9 cellular contexts compared by ENCODE assay signal in the genomic region with DNA sequence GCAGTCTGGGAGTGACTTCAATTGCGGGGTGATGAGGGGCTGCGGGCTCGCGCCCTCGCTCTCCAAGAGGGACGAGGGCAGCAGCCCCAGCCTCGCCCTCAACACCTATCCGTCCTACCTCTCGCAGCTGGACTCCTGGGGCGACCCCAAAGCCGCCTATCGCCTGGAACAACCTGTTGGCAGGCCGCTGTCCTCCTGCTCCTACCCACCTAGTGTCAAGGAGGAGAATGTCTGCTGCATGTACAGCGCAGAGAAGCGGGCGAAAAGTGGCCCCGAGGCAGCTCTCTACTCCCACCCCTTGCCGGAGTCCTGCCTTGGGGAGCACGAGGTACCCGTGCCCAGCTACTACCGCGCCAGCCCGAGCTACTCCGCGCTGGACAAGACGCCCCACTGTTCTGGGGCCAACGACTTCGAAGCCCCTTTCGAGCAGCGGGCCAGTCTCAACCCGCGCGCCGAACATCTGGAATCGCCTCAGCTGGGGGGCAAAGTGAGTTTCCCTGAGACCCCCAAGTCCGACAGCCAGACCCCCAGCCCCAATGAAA. TPM values are rescaled to one million over a fixed set of nuclear protein-coding genes. Genes with fewer than 3 reads are reported as not detected.
A peak's percentile ranks its signal among the peaks of the same experiment; 100 is the strongest.
DNase-seq lines count a peak whose midpoint lies in the region; ATAC-seq and TF ChIP-seq lines count a peak whose summit lies in the region.
"Had no signal": no experiment of that assay in that cellular context is flagged by ENCODE, and none has a peak within 500 bp of the region (broad histone marks: within the 10 kb centered on the region; RNA-seq: fewer than 3 reads in every experiment).

No MANE protein-coding gene starts in this region.

- ATAC-seq in GM18505 (IDR thresholded peaks at IDR 0.05; ENCODE audit: unreplicated experiment) = no peak

- no peaks in the 10 kb centered on the region for H3K9me3 Mint-ChIP-seq in activated CD4-positive, alpha-beta memory T cell treated with anti-CD3 and anti-CD28 coated beads, Interleukin-2, amount 10 ng/mL, durations not matched to agents 7 days and 5 days
- H3K9me3 Mint-ChIP-seq in activated CD4-positive, alpha-beta memory T cell treated with anti-CD3 and anti-CD28 coated beads for 36 hours = no peaks in the 10 kb centered on the region

- H3K4me3 Mint-ChIP-seq in activated CD4-positive, alpha-beta memory T cell treated with anti-CD3 and anti-CD28 coated beads, Interleukin-2, amount 10 ng/mL, durations not matched to agents 7 days and 5 days = peak overlapping the region; percentile 48
- no peak overlapping the region for H3K4me3 Mint-ChIP-seq in activated CD4-positive, alpha-beta memory T cell treated with anti-CD3 and anti-CD28 coated beads for 36 hours

- TF ChIP-seq POLR2A in suprapubic skin (IDR thresholded peaks at IDR 0.05) = no peak
- TF ChIP-seq POLR2A in GM18505 (IDR thresholded peaks at IDR 0.05; ENCODE audit: borderline replicate concordance, extremely low read depth, insufficient read depth, insufficient read length) = no peak

- intact Hi-C loops in activated CD4-positive, alpha-beta memory T cell treated with anti-CD3 and anti-CD28 coated beads for 36 hours (cut with micrococcal nuclease) = loop anchor here (1.0 to 5.0 kb wide), 2 partner anchors 10 to 33 kb away; partner anchors contain the start of gene HOXC12

- DNase-seq in activated CD4-positive, alpha-beta memory T cell treated with anti-CD3 and anti-CD28 coated beads, Interleukin-2, amount 10 ng/mL, durations not matched to agents 7 days and 5 days = no peak
- no peak for DNase-seq in activated CD4-positive, alpha-beta memory T cell treated with anti-CD3 and anti-CD28 coated beads for 36 hours
- DNase-seq in SK-N-MC (ENCODE audit: low read depth, low spot score) = no peak
- DNase-seq in suprapubic skin (ENCODE audit: low spot score in 2 of 2) = no peak
- DNase-seq in NCI-H2107 treated with DMSO at 0.1 percent for 48 hours (lab: John Stamatoyannopoulos, UW; ENCODE audit: unreplicated experiment) = no peak
- DNase-seq in stimulated activated CD4-positive, alpha-beta T cell treated with anti-CD3 and anti-CD28 coated beads, Interleukin-4, amount 100 ng/mL, for 24 hours = no peak

- H3K36me3 ChIP-seq in SK-N-MC (ENCODE audit: insufficient read depth, low read length) = no peaks in the 10 kb centered on the region
- no peaks in the 10 kb centered on the region for H3K36me3 ChIP-seq in iPS-18a (ENCODE audit: control insufficient read depth, low read depth, low read length)
- H3K36me3 ChIP-seq in suprapubic skin = no peaks in the 10 kb centered on the region
- H3K36me3 ChIP-seq: BLaER1 treated with 17β-estradiol and CSF1 and Interleukin-3, amounts not matched to agents 10 nM and 100 nM had no signal

- peaks cover 34% of the 10 kb centered on the region for H3K4me1 Mint-ChIP-seq in activated CD4-positive, alpha-beta memory T cell treated with anti-CD3 and anti-CD28 coated beads, Interleukin-2, amount 10 ng/mL, durations not matched to agents 7 days and 5 days
- H3K4me1 Mint-ChIP-seq in activated CD4-positive, alpha-beta memory T cell treated with anti-CD3 and anti-CD28 coated beads for 36 hours (ENCODE audit: low read depth) = peaks cover 29% of the 10 kb centered on the region

- H3K4me1 ChIP-seq in iPS-18a (ENCODE audit: control insufficient read depth, low read depth, low read length) (no peaks in the 10 kb centered on the region), suprapubic skin (peaks cover 80% of the 10 kb centered on the region)

- CTCF ChIA-PET in activated CD4-positive, alpha-beta memory T cell treated with anti-CD3 and anti-CD28 coated beads, Interleukin-2, amount 10 ng/mL, durations not matched to agents 7 days and 5 days (lab: Charles Lee) = interaction anchor here (0.6 to 4.3 kb wide), 14 partner anchors 13 to 231 kb away, joined by 3 to 25 read pairs (median 4); partner anchors contain the start of genes HOXC8 and HOXC9
- CTCF ChIA-PET in activated CD4-positive, alpha-beta memory T cell treated with anti-CD3 and anti-CD28 coated beads for 36 hours (lab: Charles Lee) = interaction anchor here (0.6 to 5.8 kb wide), 26 partner anchors 8 to 1732 kb away, joined by 3 to 46 read pairs (median 4); partner anchors contain the start of genes HOXC5, HOXC8 and SMUG1

- POLR2A ChIA-PET in activated CD4-positive, alpha-beta memory T cell treated with anti-CD3 and anti-CD28 coated beads, Interleukin-2, amount 10 ng/mL, durations not matched to agents 7 days and 5 days (lab: Charles Lee) = interaction anchor here (0.5 to 0.9 kb wide), 2 partner anchors 11 to 67 kb away, joined by 3 read pairs; no protein-coding TSS in a partner anchor
- POLR2A ChIA-PET in activated CD4-positive, alpha-beta memory T cell treated with anti-CD3 and anti-CD28 coated beads for 36 hours (lab: Charles Lee) = interaction anchor here (0.5 to 1.2 kb wide), 2 partner anchors 8 to 115 kb away, joined by 3 read pairs; no protein-coding TSS in a partner anchor

- H3K9me3 ChIP-seq in SK-N-MC (ENCODE audit: low read depth, low read length) (no peaks in the 10 kb centered on the region), iPS-18a (ENCODE audit: control insufficient read depth, low read depth, low read length) (no peaks in the 10 kb centered on the region), suprapubic skin (no peaks in the 10 kb centered on the region)

- H3K27ac Mint-ChIP-seq in activated CD4-positive, alpha-beta memory T cell treated with anti-CD3 and anti-CD28 coated beads, Interleukin-2, amount 10 ng/mL, durations not matched to agents 7 days and 5 days = no peak overlapping the region
- H3K27ac Mint-ChIP-seq in activated CD4-positive, alpha-beta memory T cell treated with anti-CD3 and anti-CD28 coated beads for 36 hours = no peak overlapping the region

- H3K27ac ChIP-seq in SK-N-MC (no peak overlapping the region), iPS-18a (ENCODE audit: low read length) (no peak overlapping the region), suprapubic skin (peak overlapping the region; percentile 98)
- H3K27ac ChIP-seq: BLaER1 treated with 17β-estradiol and CSF1 and Interleukin-3, amounts not matched to agents 10 nM and 100 nM had no signal

- peaks cover 94% of the 10 kb centered on the region for H3K27me3 Mint-ChIP-seq in activated CD4-positive, alpha-beta memory T cell treated with anti-CD3 and anti-CD28 coated beads, Interleukin-2, amount 10 ng/mL, durations not matched to agents 7 days and 5 days
- peaks cover 87% of the 10 kb centered on the region for H3K27me3 Mint-ChIP-seq in activated CD4-positive, alpha-beta memory T cell treated with anti-CD3 and anti-CD28 coated beads for 36 hours

- TF ChIP-seq CTCF in suprapubic skin (IDR thresholded peaks at IDR 0.05) = no peak

- no peak for TF ChIP-seq EP300 in suprapubic skin (IDR thresholded peaks at IDR 0.05)

- H3K4me3 ChIP-seq in SK-N-MC = peak overlapping the region; percentile 82
- peak overlapping the region; percentile 6 for H3K4me3 ChIP-seq in iPS-18a (ENCODE audit: low read length)
- H3K4me3 ChIP-seq in suprapubic skin = peak overlapping the region; percentile 60
- H3K4me3 ChIP-seq: BLaER1 treated with 17β-estradiol and CSF1 and Interleukin-3, amounts not matched to agents 10 nM and 100 nM had no signal

- peaks cover 4% of the 10 kb centered on the region for H3K36me3 Mint-ChIP-seq in activated CD4-positive, alpha-beta memory T cell treated with anti-CD3 and anti-CD28 coated beads, Interleukin-2, amount 10 ng/mL, durations not matched to agents 7 days and 5 days (ENCODE audit: low read depth)
- no peaks in the 10 kb centered on the region for H3K36me3 Mint-ChIP-seq in activated CD4-positive, alpha-beta memory T cell treated with anti-CD3 and anti-CD28 coated beads for 36 hours

- 5% methylated on average over 4 of the region's 36 CpGs for WGBS in suprapubic skin

- H3K27me3 ChIP-seq in iPS-18a (ENCODE audit: control insufficient read depth, insufficient read depth, low read length) = peaks cover 100% of the 10 kb centered on the region
- peaks cover 63% of the 10 kb centered on the region for H3K27me3 ChIP-seq in suprapubic skin

- H3K9ac ChIP-seq in SK-N-MC (ENCODE audit: insufficient read length) (peak overlapping the region; percentile 79), iPS-18a (ENCODE audit: low read length) (no peak overlapping the region)
- H3K9ac ChIP-seq: BLaER1 treated with 17β-estradiol and CSF1 and Interleukin-3, amounts not matched to agents 10 nM and 100 nM had no signal

RNA-seq across cellular contexts. Expression of gene HOXC10, which starts 0.5 kb away (rescaled TPM):
- not detected for total RNA-seq in activated CD4-positive, alpha-beta memory T cell treated with anti-CD3 and anti-CD28 coated beads, Interleukin-2, amount 10 ng/mL, durations not matched to agents 7 days and 5 days
- total RNA-seq in activated CD4-positive, alpha-beta memory T cell treated with anti-CD3 and anti-CD28 coated beads for 36 hours = not detected
- 10 to 100 TPM in 3 of 4 donors, 1 to 10 TPM in 1; 8.8 to 24.7 (median 13.3) TPM for total RNA-seq in suprapubic skin

RNA-seq across cellular contexts. Expression of gene HOTAIR, which starts 10.7 kb away (rescaled TPM):
- total RNA-seq in activated CD4-positive, alpha-beta memory T cell treated with anti-CD3 and anti-CD28 coated beads, Interleukin-2, amount 10 ng/mL, durations not matched to agents 7 days and 5 days = not detected
- not detected for total RNA-seq in activated CD4-positive, alpha-beta memory T cell treated with anti-CD3 and anti-CD28 coated beads for 36 hours
- 10 to 100 TPM in 2 of 4 donors, 1 to 10 TPM in 2; 1.4 to 15.7 (median 10.7) TPM for total RNA-seq in suprapubic skin

RNA-seq across cellular contexts. Expression of gene HOXC11, which starts 12.5 kb away (rescaled TPM):
- total RNA-seq in activated CD4-positive, alpha-beta memory T cell treated with anti-CD3 and anti-CD28 coated beads, Interleukin-2, amount 10 ng/mL, durations not matched to agents 7 days and 5 days = not detected
- not detected for total RNA-seq in activated CD4-positive, alpha-beta memory T cell treated with anti-CD3 and anti-CD28 coated beads for 36 hours
- total RNA-seq in suprapubic skin = 1 to 10 TPM; 3.1 to 3.7 (median 3.5) TPM

RNA-seq across cellular contexts. Expression of gene HOXC9, which starts 14.5 kb away (rescaled TPM):
- total RNA-seq in activated CD4-positive, alpha-beta memory T cell treated with anti-CD3 and anti-CD28 coated beads, Interleukin-2, amount 10 ng/mL, durations not matched to agents 7 days and 5 days = not detected
- total RNA-seq in activated CD4-positive, alpha-beta memory T cell treated with anti-CD3 and anti-CD28 coated beads for 36 hours = not detected
- total RNA-seq in suprapubic skin = 10 to 100 TPM in 1 of 4 donors, 1 to 10 TPM in 3; 4.9 to 12.2 (median 6.1) TPM

RNA-seq across cellular contexts. Expression of gene HOXC8, which starts 23.4 kb away (rescaled TPM):
- total RNA-seq in activated CD4-positive, alpha-beta memory T cell treated with anti-CD3 and anti-CD28 coated beads, Interleukin-2, amount 10 ng/mL, durations not matched to agents 7 days and 5 days = not detected
- total RNA-seq in activated CD4-positive, alpha-beta memory T cell treated with anti-CD3 and anti-CD28 coated beads for 36 hours = not detected
- 1 to 10 TPM in 3 of 4 donors, under 1 TPM in 1; 0.23 to 8.4 (median 1.6) TPM for total RNA-seq in suprapubic skin

Comparison
In these comparisons a context has a peak if more than half of its experiments do, and no peak if none do; other contexts are left out.
1. H3K4me3 ChIP-seq: peak in every context shown above with its lines; median percentile 82 in SK-N-MC; 60 in suprapubic skin; 6 in iPS-18a.
2. RNA of gene HOXC10, which starts 0.5 kb away (total RNA-seq): 8.8 to 24.7 TPM in suprapubic skin; not detected in activated CD4-positive, alpha-beta memory T cell treated with anti-CD3 and anti-CD28 coated beads, Interleukin-2, amount 10 ng/mL, durations not matched to agents 7 days and 5 days and not detected in activated CD4-positive, alpha-beta memory T cell treated with anti-CD3 and anti-CD28 coated beads for 36 hours; every median in the first group is over 4 times any median in the second.
3. RNA of gene HOXC11, which starts 12.5 kb away (total RNA-seq): 3.1 to 3.7 TPM in suprapubic skin; not detected in activated CD4-positive, alpha-beta memory T cell treated with anti-CD3 and anti-CD28 coated beads, Interleukin-2, amount 10 ng/mL, durations not matched to agents 7 days and 5 days and not detected in activated CD4-positive, alpha-beta memory T cell treated with anti-CD3 and anti-CD28 coated beads for 36 hours; every median in the first group is over 4 times any median in the second.